Comparison of ENCODE assay signal across 16 cellular contexts in the genomic region with DNA sequence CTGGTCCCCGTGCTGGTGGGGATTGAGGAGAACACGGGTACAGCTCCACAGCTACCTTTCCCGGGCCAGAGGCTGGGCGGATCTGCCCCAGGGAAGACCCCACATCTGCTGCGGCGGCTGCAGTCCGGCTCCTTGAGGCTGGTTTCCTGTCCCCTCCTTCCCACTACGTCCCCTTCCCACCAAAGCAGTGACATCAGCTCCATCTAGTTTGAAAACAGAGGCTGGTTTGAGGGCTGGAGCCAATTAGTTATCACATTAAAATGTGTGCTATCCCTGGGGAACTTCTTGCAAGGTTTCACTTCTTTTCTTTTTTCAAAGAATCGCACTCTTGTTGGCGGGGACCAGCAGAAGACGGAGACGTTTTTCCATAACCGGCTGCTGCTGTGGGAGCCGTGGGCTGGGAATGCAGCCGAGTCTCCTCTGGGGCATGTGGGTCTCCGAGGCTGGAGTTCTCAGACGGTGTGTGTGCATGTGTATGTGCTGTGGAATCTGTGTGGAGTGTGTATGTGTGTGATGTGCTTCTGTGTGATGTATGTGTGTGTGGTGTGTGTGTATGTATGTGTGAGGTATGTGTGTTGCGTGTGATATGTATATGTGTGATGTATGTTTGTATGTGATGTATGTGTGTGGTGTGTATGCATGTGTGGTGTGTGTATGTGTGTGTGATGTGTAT. TPM values are rescaled to one million over a fixed set of nuclear protein-coding genes. Genes with fewer than 3 reads are reported as not detected.
DNase-seq lines count a peak whose midpoint lies in the region; ATAC-seq and TF ChIP-seq lines count a peak whose summit lies in the region.
"Had no signal": no experiment of that assay in that cellular context is flagged by ENCODE, and none has a peak within 500 bp of the region (broad histone marks: within the 10 kb centered on the region; RNA-seq: fewer than 3 reads in every experiment).

No MANE protein-coding gene starts in this region.

- no peak for TF ChIP-seq CTCF in fibroblast of mammary gland (conservative IDR thresholded peaks at IDR 0.05; ENCODE audit: control insufficient read depth, insufficient read depth, low read depth, low read length)

- peak overlapping the region; percentile 15 for H3K4me3 ChIP-seq in fibroblast of mammary gland (ENCODE audit: control insufficient read depth, low read depth, low read length)
- peak overlapping the region; percentile 50 for H3K4me3 ChIP-seq in thymus (ENCODE audit: low read length)
- H3K4me3 ChIP-seq: left lung, SJCRH30 had no signal

- peaks cover 62% of the 10 kb centered on the region for H3K4me1 ChIP-seq in thymus (ENCODE audit: control insufficient read depth, insufficient read depth, low read length)
- H3K4me1 ChIP-seq: left lung, SJCRH30 had no signal

- 70% methylated on average over 18 of the region's 18 CpGs for WGBS in thymus

- H3K36me3 ChIP-seq in thymus (ENCODE audit: control insufficient read depth, insufficient read depth): peaks cover 9% of the 10 kb centered on the region
- H3K36me3 ChIP-seq: left lung, SJCRH30 had no signal

- DNase-seq in NCI-H748 (lab: John Stamatoyannopoulos, UW; ENCODE audit: unreplicated experiment): peak; percentile 29
- DNase-seq in NCI-H748 treated with DMSO at 0.1 percent for 48 hours (lab: John Stamatoyannopoulos, UW): no peak
- DNase-seq in RPMI8226: peak; percentile 1
- DNase-seq in fibroblast of mammary gland (ENCODE audit: low read depth): peak; percentile 59
- no peak for DNase-seq in stimulated activated CD4-positive, alpha-beta T cell treated with anti-CD3 and anti-CD28 coated beads, Interleukin-2, amount 100 ng/mL, for 24 hours
- no peak for DNase-seq in NCI-H2107 (lab: John Stamatoyannopoulos, UW)
- DNase-seq: ACHN; activated CD4-positive, alpha-beta T cell treated with anti-CD3 and anti-CD28 coated beads, Interleukin-2, amount 50 U/mL, for 4 hours; COR-L47; GDM1; left lung; NCI-H226; SJCRH30; substantia nigra had no signal

- no peaks in the 10 kb centered on the region for H3K27me3 ChIP-seq in thymus (ENCODE audit: control insufficient read depth, insufficient read depth)
- H3K27me3 ChIP-seq: SJCRH30 had no signal

- H3K27ac ChIP-seq in thymus (ENCODE audit: low read depth): peak overlapping the region; percentile 27
- H3K27ac ChIP-seq: left lung, SJCRH30 had no signal

- H3K9me3 ChIP-seq in thymus (ENCODE audit: control insufficient read depth): no peaks in the 10 kb centered on the region
- H3K9me3 ChIP-seq: left lung had no signal

- ATAC-seq in GM18520 (IDR thresholded peaks at IDR 0.05; ENCODE audit: unreplicated experiment): no peak
- ATAC-seq: left lung had no signal

RNA-seq across cellular contexts. Expression of a gene that starts 8.9 kb away (rescaled TPM):
- polyA plus RNA-seq in thymus: 44.9 TPM

Comparison
In these comparisons a context has a peak if more than half of its experiments do, and no peak if none do; other contexts are left out.
1. DNase-seq: peak in NCI-H748 (single experiment), RPMI8226 (single experiment) and fibroblast of mammary gland (single experiment); none in NCI-H748 treated with DMSO at 0.1 percent for 48 hours (single experiment), stimulated activated CD4-positive, alpha-beta T cell treated with anti-CD3 and anti-CD28 coated beads, Interleukin-2, amount 100 ng/mL, for 24 hours (0 of 2) and NCI-H2107 (single experiment).